8 cellular contexts compared by ENCODE assay signal in genomic region chr7:20514364-20514763, GRCh38.
DNase-seq lines count a peak whose midpoint lies in the region; ATAC-seq, FAIRE-seq and TF ChIP-seq lines count a peak whose summit lies in the region.

No MANE protein-coding gene starts in this region.

- no peaks in the 10 kb centered on the region for H3K36me3 ChIP-seq in endothelial cell of umbilical vein (ENCODE audit: control insufficient read depth in 2 of 2, extremely low read depth in 1 of 2, insufficient read depth in 2 of 2, low read length in 2 of 2)

- no peak overlapping the region for H3K4me3 ChIP-seq in endothelial cell of umbilical vein (replicated peaks in 1 of 3; ENCODE audit: insufficient read depth in 1 of 3, low read depth in 1 of 3, low read length in 3 of 3)
- no peak overlapping the region for H3K4me3 ChIP-seq in retinal pigment epithelial cell (ENCODE audit: low read length)

- no peak overlapping the region for H3K9ac ChIP-seq in endothelial cell of umbilical vein (replicated peaks; ENCODE audit: extremely low read depth, insufficient read depth, low read length)

- no peaks in the 10 kb centered on the region for H3K9me3 ChIP-seq in endothelial cell of umbilical vein (replicated peaks; ENCODE audit: control insufficient read depth, insufficient read depth, low read length)

- no peaks in the 10 kb centered on the region for H3K9me1 ChIP-seq in endothelial cell of umbilical vein (replicated peaks; ENCODE audit: control insufficient read depth, extremely low read depth, insufficient read depth, low read length)

- dilution Hi-C loops in endothelial cell of umbilical vein (cut with MboI; ENCODE audit: extremely low pct_ligation_motif_present, low sequenced_read_pairs), result no loop called here

- ATAC-seq in GM18861 (IDR thresholded peaks at IDR 0.05; ENCODE audit: unreplicated experiment), result no peak
- no peak for ATAC-seq in GM18873 (IDR thresholded peaks at IDR 0.05; ENCODE audit: low FRiP score, unreplicated experiment)

- CTCF ChIA-PET in endothelial cell of umbilical vein (lab: Charles Lee), result interaction anchor here (0.7 to 1.7 kb wide), 8 partner anchors 9 to 767 kb away, joined by 3 to 8 read pairs (median 3); partner anchors contain the start of gene ITGB8

- TF ChIP-seq POLR2A in endothelial cell of umbilical vein (IDR thresholded peaks at IDR 0.05; ENCODE audit: low read depth, low read length), result no peak

- H3K4me1 ChIP-seq in endothelial cell of umbilical vein (ENCODE audit: control insufficient read depth, extremely low read depth, insufficient read depth, low read length), result peaks cover 33% of the 10 kb centered on the region

- peak overlapping the region; percentile 78 for H3K4me2 ChIP-seq in endothelial cell of umbilical vein (ENCODE audit: insufficient read depth, low read length)

- H3K27me3 ChIP-seq in endothelial cell of umbilical vein (ENCODE audit: control insufficient read depth in 2 of 2, insufficient read depth in 2 of 2, low read length in 2 of 2), result no peaks in the 10 kb centered on the region

- H3K27ac ChIP-seq in endothelial cell of umbilical vein (ENCODE audit: insufficient read depth, low read depth, low read length), result peak overlapping the region; percentile 74

- intact Hi-C loops in endothelial cell of umbilical vein (cut with micrococcal nuclease), result loop anchor here (1.0 to 10.0 kb wide), 5 partner anchors 47 to 300 kb away; partner anchors contain the start of genes ITGB8 and MACC1

- H3K79me2 ChIP-seq in endothelial cell of umbilical vein (ENCODE audit: control insufficient read depth, insufficient read depth, low read length), result no peaks in the 10 kb centered on the region

- no peaks in the 10 kb centered on the region for H4K20me1 ChIP-seq in endothelial cell of umbilical vein (replicated peaks; ENCODE audit: control insufficient read depth, extremely low read depth, insufficient read depth, low read length)

- BruUV-seq in endothelial cell of umbilical vein (replicated peaks; lab: Mats Ljungman, UMichigan), result no TSS peak

- H2AFZ ChIP-seq in endothelial cell of umbilical vein (ENCODE audit: low read depth, low read length), result no peak overlapping the region

- in situ Hi-C loops in GM13977 (cut with MboI; ENCODE audit: low pct_unique_long_range_greater_than_20kb, low sequenced_read_pairs, unreplicated experiment), result no loop called here

- FAIRE-seq in endothelial cell of umbilical vein (lab: Jason Lieb, UNC), result peak; percentile 97

- POLR2A ChIA-PET in endothelial cell of umbilical vein (lab: Charles Lee), result interaction anchor here (0.6 kb wide), 1 partner anchor 855 kb away, joined by 3 read pairs; no protein-coding TSS in a partner anchor

- DNase-seq in HT-29 (ENCODE audit: low spot score) (peak; percentile 71), NCI-H748 treated with DMSO at 0.1 percent for 48 hours (lab: John Stamatoyannopoulos, UW) (peak; percentile 91), endothelial cell of umbilical vein (ENCODE audit: low read depth, low spot score) (peak; percentile 98), retinal pigment epithelial cell (ENCODE audit: low read depth) (peak; percentile 98), GM13977 (ENCODE audit: low spot score) (no peak)
- DNase-seq in NK-92 treated with Interleukin-12 subunit alpha and Interleukin-12 subunit beta, amount 100 ng/mL, for 24 hours (lab: John Stamatoyannopoulos, UW), result no peak

- no peak for TF ChIP-seq CTCF in endothelial cell of umbilical vein (IDR thresholded peaks at IDR 0.05; ENCODE audit: extremely low read depth in 1 of 2, insufficient read depth in 1 of 2, low read depth in 1 of 2, low read length in 2 of 2)
- TF ChIP-seq CTCF in retinal pigment epithelial cell (conservative IDR thresholded peaks at IDR 0.05; ENCODE audit: low read depth, low read length), result no peak
- TF ChIP-seq CTCF in GM13977 (IDR thresholded peaks at IDR 0.05; ENCODE audit: extremely low read depth, insufficient read depth, missing control alignments), result no peak

TF ChIP-seq in endothelial cell of umbilical vein, 7 proteins besides CTCF, POLR2A, EP300 and RAD21:
- peak; percentile 74 for TF ChIP-seq POLR2AphosphoS5 (IDR thresholded peaks at IDR 0.05; ENCODE audit: insufficient read depth, low read depth, low read length)
- peak; percentile 85 for TF ChIP-seq GATA2 (IDR thresholded peaks at IDR 0.05; ENCODE audit: insufficient read depth, insufficient read length, low read depth, low read length)
- no peak for TF ChIP-seq EZH2 (IDR thresholded peaks at IDR 0.05; ENCODE audit: borderline replicate concordance, low read depth, low read length, severe bottlenecking)
- peak; percentile 77 for TF ChIP-seq FOS (IDR thresholded peaks at IDR 0.05; ENCODE audit: borderline replicate concordance, insufficient read depth, low read length)
- TF ChIP-seq MAX (IDR thresholded peaks at IDR 0.05; ENCODE audit: insufficient read depth, insufficient read length), result no peak
- peak; percentile 83 for TF ChIP-seq JUN (IDR thresholded peaks at IDR 0.05; ENCODE audit: borderline replicate concordance, insufficient read depth, insufficient read length, low read depth)
- TF ChIP-seq MYC (IDR thresholded peaks at IDR 0.05; ENCODE audit: low read depth, low read length), result no peak

Comparison
In these comparisons a context has a peak if more than half of its experiments do, and no peak if none do; other contexts are left out.
1. DNase-seq: peak in HT-29 (single experiment), NCI-H748 treated with DMSO at 0.1 percent for 48 hours (single experiment), endothelial cell of umbilical vein (single experiment) and retinal pigment epithelial cell (single experiment); none in GM13977 (single experiment) and NK-92 treated with Interleukin-12 subunit alpha and Interleukin-12 subunit beta, amount 100 ng/mL, for 24 hours (single experiment).